In genomic region chr1:3695326-3696217, GRCh38 we compare ENCODE assay signal across 1 cellular context.
A peak's percentile ranks its signal among the peaks of the same experiment; 100 is the strongest.
TF ChIP-seq lines count a peak whose summit lies in the region.

No MANE protein-coding gene starts in this region.

TF ChIP-seq in K562, 482 proteins besides CTCF, POLR2A, EP300 and RAD21 (continued from another document):
- no peak for TF ChIP-seq ZNF395 (CRISPR knock-in tag; IDR thresholded peaks at IDR 0.05)
- no peak for TF ChIP-seq CREB3L1 (IDR thresholded peaks at IDR 0.05; ENCODE audit: borderline replicate concordance, low read depth)
- no peak for TF ChIP-seq ZBTB7A (IDR thresholded peaks at IDR 0.05; ENCODE audit: borderline replicate concordance, control insufficient read depth, low read depth, low read length)
- TF ChIP-seq SAP30 (IDR thresholded peaks at IDR 0.05; ENCODE audit: borderline replicate concordance, insufficient read depth, low read depth, low read length, poor library complexity, severe bottlenecking) = no peak
- TF ChIP-seq SMC3 (conservative IDR thresholded peaks at IDR 0.05; ENCODE audit: insufficient read depth, low read depth, low read length) = peak; percentile 44
- peak; percentile 37; the same call in 1 of the 2 replicates for TF ChIP-seq STAG1 (CRISPR knock-in tag; IDR thresholded peaks at IDR 0.05; ENCODE audit: borderline replicate concordance)
